ENCODE assay signal across 8 cellular contexts in the genomic region with DNA sequence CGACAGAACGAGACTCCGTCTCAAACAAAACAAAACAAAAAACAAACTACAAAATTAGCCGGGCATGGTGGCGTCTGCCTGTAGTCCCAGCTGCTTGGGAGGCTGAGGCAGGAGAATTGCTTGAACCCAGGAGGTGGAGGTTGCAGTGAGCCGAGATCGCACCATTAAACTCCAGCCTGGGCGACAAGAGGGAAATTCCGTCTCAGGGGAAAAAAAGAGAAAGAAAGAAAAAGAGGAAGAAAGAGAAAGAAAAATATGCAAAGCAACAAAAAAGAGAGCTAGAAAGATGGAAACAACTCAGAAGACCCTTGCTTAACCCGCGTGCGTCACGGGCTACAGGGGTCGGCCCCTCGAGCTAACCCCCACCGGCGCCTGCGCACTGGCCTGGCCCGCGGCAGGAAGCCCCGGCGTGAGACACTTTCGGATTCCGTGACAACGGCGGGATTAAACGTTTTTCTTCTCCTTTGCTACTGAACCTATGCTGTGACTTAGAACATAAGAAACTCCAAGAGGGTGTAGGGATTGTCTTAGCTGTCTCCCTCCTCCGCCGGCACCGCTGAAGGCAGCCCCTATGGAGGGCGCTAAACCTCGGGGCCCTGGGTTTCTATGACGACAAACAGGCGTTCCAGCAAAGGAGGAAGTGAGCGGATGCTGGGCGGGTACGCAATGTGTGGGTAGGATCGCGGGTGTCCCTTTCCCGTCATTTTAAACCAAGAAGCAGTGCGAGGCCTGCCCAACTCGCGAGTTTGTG. TPM values are rescaled to one million over a fixed set of nuclear protein-coding genes. Genes with fewer than 3 reads are reported as not detected.
A peak's percentile ranks its signal among the peaks of the same experiment; 100 is the strongest.
DNase-seq lines count a peak whose midpoint lies in the region; ATAC-seq lines count a peak whose summit lies in the region.

A gene with protein sequence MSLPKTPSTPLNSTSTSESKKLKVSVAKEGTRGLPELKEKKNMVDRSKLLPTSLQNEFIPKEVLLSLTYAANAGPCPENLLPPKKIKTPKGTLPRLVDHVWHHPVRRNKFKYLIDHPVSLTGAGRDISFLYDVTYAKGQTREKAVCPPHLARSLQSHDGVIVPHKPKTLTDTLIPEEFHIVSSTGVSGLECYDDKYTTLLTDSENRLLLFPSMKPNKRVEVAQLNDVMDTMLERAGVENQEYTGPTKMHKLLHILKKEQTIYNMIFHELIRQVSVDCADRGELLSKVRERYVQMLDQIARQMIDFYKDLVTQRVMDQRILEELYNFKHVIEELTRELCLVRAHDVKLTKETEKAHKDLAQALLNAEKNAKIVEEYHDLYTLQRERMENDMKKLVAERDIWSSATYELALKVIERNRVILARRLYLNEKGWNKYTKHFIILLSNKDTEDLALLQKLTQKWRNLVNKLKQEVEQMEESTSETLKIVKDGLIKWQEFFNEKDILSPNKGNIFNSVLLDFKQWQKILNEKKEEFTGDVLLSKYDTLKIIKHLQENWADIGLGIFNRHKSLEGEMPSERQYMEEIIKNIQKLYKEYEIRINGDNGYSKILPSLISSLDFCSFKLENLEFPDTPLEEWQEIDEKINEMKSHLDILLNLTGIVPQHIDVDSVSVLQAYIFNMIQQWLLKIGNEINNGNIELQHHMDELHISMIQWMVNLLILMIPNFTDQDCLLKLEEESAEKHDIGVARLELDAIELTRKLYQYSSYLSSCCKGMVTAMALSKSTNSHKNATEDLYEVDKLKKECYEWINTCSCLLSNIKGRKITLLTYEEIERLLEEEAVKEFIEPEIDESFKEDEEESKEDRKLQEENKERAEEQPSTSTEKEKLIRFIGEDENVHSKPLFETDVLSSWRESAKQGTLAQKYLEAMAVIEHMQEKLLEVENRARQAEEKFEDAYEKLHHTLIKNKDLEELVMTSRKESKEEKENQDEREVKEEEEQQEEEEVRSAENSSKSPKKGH (plus strand): TSS at position 630 of the 751 bp plus-strand sequence. CDS start 539 bp downstream, outside the sequence.

- H3K36me3 ChIP-seq in esophagus (ENCODE audit: control insufficient read depth in 2 of 2, insufficient read depth in 2 of 2, low read length in 1 of 2), result no peaks in the 10 kb centered on the region
- H3K36me3 ChIP-seq in mucosa of stomach (ENCODE audit: control insufficient read depth, insufficient read depth, low read length), result no peaks in the 10 kb centered on the region

- H3K9me3 ChIP-seq in esophagus (ENCODE audit: control insufficient read depth in 2 of 2, insufficient read depth in 1 of 2, low read depth in 1 of 2, low read length in 1 of 2), result no peaks in the 10 kb centered on the region
- no peaks in the 10 kb centered on the region for H3K9me3 ChIP-seq in mucosa of stomach (ENCODE audit: control insufficient read depth, low read length)

- peak; percentile 99 for ATAC-seq in GM21528 (IDR thresholded peaks at IDR 0.05; ENCODE audit: low FRiP score, unreplicated experiment)

- 7 to 8% methylated on average over 42 to 43 of the region's 43 CpGs for WGBS in esophagus, 2 donors

- H3K4me1 ChIP-seq in esophagus (ENCODE audit: control insufficient read depth in 2 of 2, insufficient read depth in 2 of 2, low read length in 1 of 2) (no peaks in the 10 kb centered on the region), mucosa of stomach (ENCODE audit: control insufficient read depth, insufficient read depth, low read length) (peaks cover 3% of the 10 kb centered on the region)

- peak within 1 kb of the TSS; percentile 95 for H3K9ac ChIP-seq in mucosa of stomach (ENCODE audit: low read length)

- H3K4me3 ChIP-seq in esophagus (ENCODE audit: low read depth in 1 of 2, low read length in 2 of 2) (peak within 1 kb of the TSS; percentile 67 to 73), mucosa of stomach (ENCODE audit: low read length) (peak within 1 kb of the TSS; percentile 94)

- DNase-seq in DMS114 treated with DMSO at 0.1 percent for 48 hours (lab: John Stamatoyannopoulos, UW; ENCODE audit: unreplicated experiment) (peak; percentile 91), HuH-7.5 (ENCODE audit: low spot score) (peak; percentile 70), OCI-M1 (lab: John Stamatoyannopoulos, UW) (peak; percentile 96), activated T-cell treated with anti-CD3 and anti-CD28 coated beads for 48 hours (ENCODE audit: low read depth) (peak; percentile 80)
- DNase-seq in stimulated activated CD8-positive, alpha-beta memory T cell treated with anti-CD3 and anti-CD28 coated beads, Interleukin-7, amount 100 ng/mL, for 1 hour (ENCODE audit: low read depth in 2 of 2), result peak; percentile 68 to 76

- H3K27me3 ChIP-seq in esophagus (ENCODE audit: control insufficient read depth in 1 of 2, insufficient read depth in 2 of 2, low read length in 2 of 2) (no peaks in the 10 kb centered on the region), mucosa of stomach (ENCODE audit: control insufficient read depth, insufficient read depth, low read length) (no peaks in the 10 kb centered on the region)

- peak within 1 kb of the TSS; percentile 95 to 96 for H3K27ac ChIP-seq in esophagus (ENCODE audit: low read depth in 2 of 2, low read length in 1 of 2)

RNA-seq across cellular contexts. Expression of the gene that starts here (rescaled TPM):
- polyA plus RNA-seq in esophagus, result not detected

Comparison
In these comparisons a context has a peak if more than half of its experiments do, and no peak if none do; other contexts are left out.
1. Peak in every context shown above with its lines: DNase-seq, ATAC-seq, H3K4me3 ChIP-seq and H3K27ac ChIP-seq.